ENCODE assay signal across 14 cellular contexts in the genomic region with DNA sequence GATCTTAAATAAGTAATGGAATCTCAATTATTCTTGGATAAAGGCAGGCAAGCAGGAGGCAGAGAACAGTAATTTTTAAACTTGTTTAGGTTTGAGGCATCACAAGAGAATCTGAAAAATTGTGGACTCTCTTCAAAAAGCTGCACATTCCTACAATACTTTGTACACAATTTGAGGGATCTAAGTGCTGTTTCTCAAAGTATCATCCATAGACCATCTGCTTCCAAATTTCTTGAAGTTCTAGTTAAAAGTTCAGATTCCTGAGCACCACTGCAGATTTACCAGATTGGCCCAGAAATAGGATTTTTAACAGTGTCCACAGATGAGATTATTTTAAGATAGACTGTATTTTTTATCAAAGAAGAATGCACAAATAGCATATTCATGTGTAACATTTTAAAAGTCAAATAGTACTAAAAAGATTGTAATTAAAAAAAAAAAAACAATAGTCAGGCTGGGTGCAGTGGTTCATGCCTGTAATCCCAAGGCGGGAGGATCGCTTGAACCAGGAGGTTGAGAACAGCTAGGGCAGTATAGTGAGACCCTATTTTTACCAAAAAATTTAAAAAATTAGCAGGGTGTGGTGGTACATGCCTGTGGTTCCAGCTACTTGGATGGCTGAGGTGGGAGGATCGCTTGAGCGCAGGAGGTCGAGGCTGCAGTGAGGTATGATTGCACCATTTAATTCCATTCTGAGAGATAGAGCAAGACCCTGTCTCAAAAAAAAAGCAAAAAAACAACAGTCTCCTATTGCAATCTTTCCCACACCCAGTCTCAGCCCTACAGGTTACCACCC.
"Had no signal": no experiment of that assay in that cellular context is flagged by ENCODE, and none has a peak within 500 bp of the region (broad histone marks: within the 10 kb centered on the region; RNA-seq: fewer than 3 reads in every experiment).

No MANE protein-coding gene starts in this region.

- H3K9me3 ChIP-seq: right atrium auricular region had no signal

- DNase-seq: activated naive CD4-positive, alpha-beta T cell treated with anti-CD3 and anti-CD28 coated beads, Interleukin-2, amount 50 U/mL, for 16 hours; amygdala; cerebellar nuclear complex; dorsolateral prefrontal cortex; foreskin keratinocyte; left colon; midbrain; naive B cell; spleen; stimulated activated CD4-positive, alpha-beta T cell treated with anti-CD3 and anti-CD28 coated beads, Interleukin-1b, Interleukin-23, amount 100 ng/mL, for 48 hours; stimulated activated naive CD4-positive, alpha-beta T cell had no signal

- H3K4me3 ChIP-seq: dorsolateral prefrontal cortex, lung, right atrium auricular region, spleen had no signal

- ATAC-seq: activated CD4-positive, CD25-positive, alpha-beta regulatory T cell treated with anti-CD3 and anti-CD28 coated beads, Interleukin-2, amount 50 U/mL, for 24 hours; foreskin keratinocyte; left colon had no signal

- H3K27ac ChIP-seq: dorsolateral prefrontal cortex, foreskin keratinocyte, right atrium auricular region, spleen had no signal

- H3K4me1 ChIP-seq: foreskin keratinocyte, right atrium auricular region, spleen had no signal

- H3K36me3 ChIP-seq: right atrium auricular region, spleen had no signal

- H3K27me3 ChIP-seq: dorsolateral prefrontal cortex, foreskin keratinocyte, right atrium auricular region had no signal
